In genomic region chr7:78769551-78770101, GRCh38 we compare ENCODE assay signal across 1 cellular context.
TF ChIP-seq lines count a peak whose summit lies in the region.

No MANE protein-coding gene starts in this region.

TF ChIP-seq in WTC11, 78 proteins besides CTCF, POLR2A, EP300 and RAD21 (continued from another document):
- no peak for TF ChIP-seq ZMAT4 (CRISPR knock-in tag; IDR thresholded peaks at IDR 0.05)
- no peak for TF ChIP-seq ZNF425 (CRISPR knock-in tag; conservative IDR thresholded peaks at IDR 0.05)
- TF ChIP-seq NFATC4 (CRISPR knock-in tag; IDR thresholded peaks at IDR 0.05) = no peak
- no peak for TF ChIP-seq NR2C2 (CRISPR knock-in tag; IDR thresholded peaks at IDR 0.05)
- TF ChIP-seq ATF6 (CRISPR knock-in tag; IDR thresholded peaks at IDR 0.05) = no peak
- TF ChIP-seq TCF7 (CRISPR knock-in tag; IDR thresholded peaks at IDR 0.05; ENCODE audit: low read depth) = no peak
- no peak for TF ChIP-seq FOXK1 (CRISPR knock-in tag; IDR thresholded peaks at IDR 0.05)
- TF ChIP-seq ESRRA (CRISPR knock-in tag; IDR thresholded peaks at IDR 0.05; ENCODE audit: borderline replicate concordance) = no peak
- TF ChIP-seq STAT6 (CRISPR knock-in tag; conservative IDR thresholded peaks at IDR 0.05; ENCODE audit: low read depth) = no peak
